Comparison of ENCODE assay signal across 22 cellular contexts in the genomic region with DNA sequence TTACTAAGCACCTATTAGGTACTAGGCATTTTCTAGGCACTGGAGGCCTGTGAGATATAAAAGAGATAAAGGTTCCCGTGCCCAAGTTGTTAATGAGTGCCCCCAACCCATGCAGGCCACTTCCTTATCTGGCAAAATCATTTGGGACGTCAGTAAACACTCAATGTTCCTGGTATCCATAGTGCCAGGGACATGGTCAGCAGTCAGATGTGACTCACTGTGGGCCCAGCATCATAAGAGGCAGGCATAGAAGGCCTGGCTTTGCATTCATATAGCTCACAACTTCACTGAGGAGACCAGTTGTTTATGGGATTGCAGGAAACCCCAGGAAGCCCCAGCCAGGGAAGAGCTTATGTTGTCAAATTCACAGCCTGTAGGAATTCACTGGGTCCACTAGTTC.
"Had no signal": no experiment of that assay in that cellular context is flagged by ENCODE, and none has a peak within 500 bp of the region (broad histone marks: within the 10 kb centered on the region; RNA-seq: fewer than 3 reads in every experiment).

No MANE protein-coding gene starts in this region.

- H3K36me3 ChIP-seq: breast epithelium, lower lobe of right lung, neutrophil, pancreas, sigmoid colon, thoracic aorta, upper lobe of left lung had no signal

- H3K4me3 ChIP-seq: breast epithelium, lower lobe of right lung, pancreas, sigmoid colon, thoracic aorta, upper lobe of left lung had no signal

- H3K27ac ChIP-seq: foreskin keratinocyte, lower lobe of right lung, neutrophil, pancreas, sigmoid colon, thoracic aorta, upper lobe of left lung had no signal

- H3K9me3 ChIP-seq: breast epithelium, neutrophil, pancreas, thoracic aorta had no signal

- H3K9me3 Mint-ChIP-seq: activated CD4-positive, alpha-beta T cell treated with anti-CD3 and anti-CD28 coated beads, Interleukin-2, amount 10 ng/mL, durations not matched to agents 24 days and 14 days; activated naive CD4-positive, alpha-beta T cell treated with anti-CD3 and anti-CD28 coated beads, Interleukin-2, amount 50 U/mL, for 24 hours; effector memory CD8-positive, alpha-beta T cell; natural killer cell treated with Interleukin-12 subunit alpha and Interleukin-12 subunit beta and Interleukin-15 and Interleukin-18, amount 100 ng/mL, for 72 hours; stimulated activated effector memory CD8-positive, alpha-beta T cell treated with anti-CD3 and anti-CD28 coated beads, Interleukin-12 subunit alpha, Interleukin-12 subunit beta, amount 100 ng/mL, for 72 hours had no signal

- H3K4me3 Mint-ChIP-seq: activated CD4-positive, alpha-beta T cell treated with anti-CD3 and anti-CD28 coated beads, Interleukin-2, amount 10 ng/mL, durations not matched to agents 24 days and 14 days; activated CD8-positive, alpha-beta T cell treated with anti-CD3 and anti-CD28 coated beads for 36 hours; activated naive CD4-positive, alpha-beta T cell treated with anti-CD3 and anti-CD28 coated beads, Interleukin-2, amount 50 U/mL, for 24 hours; activated T-cell treated with anti-CD3 and anti-CD28 coated beads, Interleukin-2, amount 50 U/mL, for 72 hours; effector memory CD8-positive, alpha-beta T cell; natural killer cell treated with Interleukin-12 subunit alpha and Interleukin-12 subunit beta and Interleukin-15 and Interleukin-18, amount 100 ng/mL, for 72 hours; stimulated activated effector memory CD8-positive, alpha-beta T cell treated with anti-CD3 and anti-CD28 coated beads, Interleukin-12 subunit alpha, Interleukin-12 subunit beta, amount 100 ng/mL, for 72 hours had no signal

- ATAC-seq: activated CD8-positive, alpha-beta T cell treated with anti-CD3 and anti-CD28 coated beads for 36 hours; activated T-cell treated with anti-CD3 and anti-CD28 coated beads, Interleukin-2, amount 50 U/mL, for 72 hours; effector memory CD8-positive, alpha-beta T cell; foreskin keratinocyte; lower lobe of right lung; natural killer cell treated with Interleukin-12 subunit alpha and Interleukin-12 subunit beta and Interleukin-15 and Interleukin-18, amount 100 ng/mL, for 72 hours; pancreas; stimulated activated effector memory CD8-positive, alpha-beta T cell treated with anti-CD3 and anti-CD28 coated beads, Interleukin-12 subunit alpha, Interleukin-12 subunit beta, amount 100 ng/mL, for 72 hours had no signal

- H3K27me3 ChIP-seq: breast epithelium, foreskin keratinocyte, pancreas, upper lobe of left lung had no signal

- H3K36me3 Mint-ChIP-seq: activated naive CD4-positive, alpha-beta T cell treated with anti-CD3 and anti-CD28 coated beads, Interleukin-2, amount 50 U/mL, for 24 hours; natural killer cell treated with Interleukin-12 subunit alpha and Interleukin-12 subunit beta and Interleukin-15 and Interleukin-18, amount 100 ng/mL, for 72 hours; stimulated activated effector memory CD8-positive, alpha-beta T cell treated with anti-CD3 and anti-CD28 coated beads, Interleukin-12 subunit alpha, Interleukin-12 subunit beta, amount 100 ng/mL, for 72 hours had no signal

- FAIRE-seq: astrocyte, keratinocyte, pancreas had no signal

- DNase-seq: activated CD4-positive, alpha-beta T cell treated with anti-CD3 and anti-CD28 coated beads, Interleukin-2, amount 10 ng/mL, durations not matched to agents 24 days and 14 days; activated CD4-positive, CD25-positive, alpha-beta regulatory T cell; activated CD8-positive, alpha-beta T cell treated with anti-CD3 and anti-CD28 coated beads for 36 hours; activated effector memory CD4-positive, alpha-beta T cell treated with anti-CD3 and anti-CD28 coated beads, Interleukin-2, amount 50 U/mL, for 16 hours; activated T-cell treated with anti-CD3 and anti-CD28 coated beads, Interleukin-2, amount 50 U/mL, for 72 hours; effector memory CD8-positive, alpha-beta T cell; foreskin keratinocyte; glutamatergic neuron; hypothalamus; lower lobe of right lung; pancreas; sigmoid colon; stimulated activated CD4-positive, alpha-beta T cell treated with anti-CD3 and anti-CD28 coated beads, Interleukin-4, amount 100 ng/mL, for 24 hours; upper lobe of left lung had no signal

- H3K27ac Mint-ChIP-seq: activated CD4-positive, alpha-beta T cell treated with anti-CD3 and anti-CD28 coated beads, Interleukin-2, amount 10 ng/mL, durations not matched to agents 24 days and 14 days; activated CD8-positive, alpha-beta T cell treated with anti-CD3 and anti-CD28 coated beads for 36 hours; activated naive CD4-positive, alpha-beta T cell treated with anti-CD3 and anti-CD28 coated beads, Interleukin-2, amount 50 U/mL, for 24 hours; activated T-cell treated with anti-CD3 and anti-CD28 coated beads, Interleukin-2, amount 50 U/mL, for 72 hours; effector memory CD8-positive, alpha-beta T cell; natural killer cell treated with Interleukin-12 subunit alpha and Interleukin-12 subunit beta and Interleukin-15 and Interleukin-18, amount 100 ng/mL, for 72 hours; stimulated activated effector memory CD8-positive, alpha-beta T cell treated with anti-CD3 and anti-CD28 coated beads, Interleukin-12 subunit alpha, Interleukin-12 subunit beta, amount 100 ng/mL, for 72 hours had no signal

- H3K27me3 Mint-ChIP-seq: effector memory CD8-positive, alpha-beta T cell had no signal
